8 cellular contexts compared by ENCODE assay signal in the genomic region with DNA sequence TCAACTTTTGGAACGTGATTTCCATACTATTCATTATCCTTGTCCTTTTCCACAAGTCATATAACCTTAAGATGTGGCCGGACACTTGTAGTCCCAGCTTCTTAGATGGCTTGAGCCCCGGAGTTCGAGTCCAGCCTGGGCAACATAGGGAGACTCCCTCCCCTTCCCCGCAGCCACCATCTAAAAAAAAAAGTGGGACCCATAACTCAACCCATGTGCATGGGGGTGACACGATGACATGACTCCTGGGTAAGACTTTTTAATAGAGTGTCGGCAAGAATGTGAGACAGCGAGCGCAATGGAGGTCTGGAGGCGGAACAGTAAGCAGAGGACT. TPM values are rescaled to one million over a fixed set of nuclear protein-coding genes. Genes with fewer than 3 reads are reported as not detected.
A peak's percentile ranks its signal among the peaks of the same experiment; 100 is the strongest.
DNase-seq lines count a peak whose midpoint lies in the region; ATAC-seq and TF ChIP-seq lines count a peak whose summit lies in the region.

No MANE protein-coding gene starts in this region.

- DNase-seq in DND-41 (no peak), NCI-H2227 (lab: John Stamatoyannopoulos, UW; ENCODE audit: unreplicated experiment) (peak; percentile 77), choroid plexus epithelial cell (ENCODE audit: low read depth) (peak; percentile 41), mesendoderm (no peak), aorta (no peak), GM19238 (ENCODE audit: insufficient read length, low spot score) (no peak)
- no peak for DNase-seq in stimulated activated naive CD4-positive, alpha-beta T cell treated with Interleukin-2 at 50 U/mL for 16 hours (lab: John Stamatoyannopoulos, UW)

- WGBS in mesendoderm (ENCODE audit: extremely low coverage, insufficient coverage, low lambda C conversion rate): no CpG with 5 or more reads among the region's 10 CpGs
- WGBS in aorta, 2 donors: 3 to 4% methylated on average over 10 of the region's 10 CpGs

- H3K4me2 ChIP-seq in DND-41 (ENCODE audit: insufficient read depth, low read length) (peak overlapping the region; percentile 80), mesendoderm (ENCODE audit: low read length) (peak overlapping the region; percentile 11)

- intact Hi-C loops in aorta (cut with DNase I): loop anchor here (10.0 kb wide), 1 partner anchor 71 kb away; a partner anchor contains a TSS

- H3K79me2 ChIP-seq in DND-41 (ENCODE audit: insufficient read depth, low read length) (peaks cover 26% of the 10 kb centered on the region), mesendoderm (ENCODE audit: control insufficient read depth, insufficient read depth, low read length) (peaks cover 2% of the 10 kb centered on the region)

- H3K23ac ChIP-seq in mesendoderm (ENCODE audit: low read length): no peak overlapping the region

- no peak overlapping the region for H2BK15ac ChIP-seq in mesendoderm (replicated peaks; ENCODE audit: low read depth)

- peak overlapping the region; percentile 82 for H2BK5ac ChIP-seq in mesendoderm (ENCODE audit: low read length)

- H3K36me3 ChIP-seq in DND-41 (ENCODE audit: insufficient read depth, low read length) (peaks cover 32% of the 10 kb centered on the region), mesendoderm (ENCODE audit: control insufficient read depth, insufficient read depth, low read length) (no peaks in the 10 kb centered on the region), aorta (ENCODE audit: control insufficient read depth in 1 of 2, insufficient read depth in 2 of 2, low read length in 1 of 2) (no peaks in the 10 kb centered on the region)

- peaks cover 4% of the 10 kb centered on the region for H3K79me1 ChIP-seq in mesendoderm (ENCODE audit: low read length)

- H2BK120ac ChIP-seq in mesendoderm (ENCODE audit: low read depth, low read length): no peak overlapping the region

- ATAC-seq in DND-41 (ENCODE audit: insufficient read depth, low read depth) (no peak; the same call in 2 of the 3 replicates), aorta (ENCODE audit: low FRiP score) (peak; percentile 58), HG03521 (IDR thresholded peaks at IDR 0.05; ENCODE audit: unreplicated experiment) (no peak)

- no peak overlapping the region for H4K5ac ChIP-seq in mesendoderm (ENCODE audit: low read length)

- peak overlapping the region; percentile 98 for H4K8ac ChIP-seq in mesendoderm (ENCODE audit: low read depth, low read length)

- H3K9me3 ChIP-seq in DND-41 (ENCODE audit: insufficient read depth, low read length, severe bottlenecking) (no peaks in the 10 kb centered on the region), aorta (ENCODE audit: control insufficient read depth, low read length) (no peaks in the 10 kb centered on the region)

- H3K4ac ChIP-seq in mesendoderm (ENCODE audit: low read depth, low read length): peak overlapping the region; percentile 95

- peak overlapping the region; percentile 85 to 89 for H3K4me3 ChIP-seq in DND-41 (ENCODE audit: low read depth in 1 of 2, low read length in 2 of 2)
- H3K4me3 ChIP-seq in choroid plexus epithelial cell (ENCODE audit: low read depth, low read length): peak overlapping the region; percentile 88
- H3K4me3 ChIP-seq in mesendoderm (ENCODE audit: low read length): peak overlapping the region; percentile 66
- H3K4me3 ChIP-seq in aorta (ENCODE audit: low read length in 2 of 2): peak overlapping the region; percentile 74 to 85

- peak overlapping the region; percentile 77 for H3K9ac ChIP-seq in DND-41 (ENCODE audit: low read depth, low read length)
- peak overlapping the region; percentile 91 for H3K9ac ChIP-seq in mesendoderm (ENCODE audit: low read length)

- H3K18ac ChIP-seq in mesendoderm (ENCODE audit: low read length): peak overlapping the region; percentile 91

- H3K27ac ChIP-seq in DND-41 (ENCODE audit: low read length) (peak overlapping the region; percentile 95), mesendoderm (ENCODE audit: low read depth, low read length) (peak overlapping the region; percentile 94), aorta (ENCODE audit: low read depth in 1 of 2, low read length in 2 of 2) (peak overlapping the region; percentile 67 to 93)

- H3K56ac ChIP-seq in mesendoderm (ENCODE audit: low read length): peak overlapping the region; percentile 94

- H2AFZ ChIP-seq in DND-41 (ENCODE audit: low read depth, low read length): peak overlapping the region; percentile 82

- no peaks in the 10 kb centered on the region for H4K20me1 ChIP-seq in DND-41 (ENCODE audit: insufficient read depth, low read length)

- H2AK5ac ChIP-seq in mesendoderm (ENCODE audit: low read length): no peak overlapping the region

- H3K27me3 ChIP-seq in DND-41 (ENCODE audit: insufficient read depth, low read length, poor library complexity) (no peaks in the 10 kb centered on the region), mesendoderm (ENCODE audit: insufficient read depth, low read length, poor library complexity) (no peaks in the 10 kb centered on the region), aorta (ENCODE audit: control insufficient read depth in 1 of 2, insufficient read depth in 2 of 2, low read length in 1 of 2) (no peaks in the 10 kb centered on the region)

- TF ChIP-seq CTCF in DND-41 (IDR thresholded peaks at IDR 0.05; ENCODE audit: borderline replicate concordance, extremely low read depth, low read length, poor library complexity, severe bottlenecking) (no peak), choroid plexus epithelial cell (conservative IDR thresholded peaks at IDR 0.05; ENCODE audit: low read depth, low read length) (no peak)

- peaks cover 25% of the 10 kb centered on the region for H3K4me1 ChIP-seq in DND-41 (ENCODE audit: insufficient read depth, low read length)
- H3K4me1 ChIP-seq in mesendoderm (ENCODE audit: control insufficient read depth, low read depth, low read length): no peaks in the 10 kb centered on the region
- no peaks in the 10 kb centered on the region for H3K4me1 ChIP-seq in aorta (ENCODE audit: control insufficient read depth in 1 of 2, insufficient read depth in 2 of 2, low read length in 2 of 2)

RNA-seq across cellular contexts. Expression of a gene that starts 25.7 kb away (rescaled TPM):
- 28.2 TPM for polyA plus RNA-seq in mesendoderm (2013, experiment 1 of 2)
- polyA plus RNA-seq in mesendoderm (2013, experiment 2 of 2): 25.0 TPM
- 10 to 100 TPM; 55.7 to 67.4 TPM for total RNA-seq in aorta
- 10 to 100 TPM; 15.7 to 43.3 TPM for polyA plus RNA-seq in aorta

RNA-seq across cellular contexts. Expression of a gene that starts 53.8 kb away (rescaled TPM):
- 8.5 TPM for polyA plus RNA-seq in mesendoderm (2013, experiment 1 of 2)
- 8.8 TPM for polyA plus RNA-seq in mesendoderm (2013, experiment 2 of 2)
- 10 to 100 TPM in 1 of 2 donors, 1 to 10 TPM in 1; 5.6 to 12.5 TPM for total RNA-seq in aorta
- polyA plus RNA-seq in aorta: 1 to 10 TPM; 3.1 to 7.1 TPM

Comparison
In these comparisons a context has a peak if more than half of its experiments do, and no peak if none do; other contexts are left out.
1. DNase-seq: peak in NCI-H2227 (single experiment) and choroid plexus epithelial cell (single experiment); none in DND-41 (single experiment), mesendoderm (single experiment), aorta (0 of 2), stimulated activated naive CD4-positive, alpha-beta T cell treated with Interleukin-2 at 50 U/mL for 16 hours (single experiment) and GM19238 (single experiment).
2. Peak in every context shown above with its lines, with median percentiles within 50 percentile points of each other: H3K27ac ChIP-seq and H3K4me3 ChIP-seq.